Comparison of ENCODE assay signal across 12 cellular contexts in the genomic region with DNA sequence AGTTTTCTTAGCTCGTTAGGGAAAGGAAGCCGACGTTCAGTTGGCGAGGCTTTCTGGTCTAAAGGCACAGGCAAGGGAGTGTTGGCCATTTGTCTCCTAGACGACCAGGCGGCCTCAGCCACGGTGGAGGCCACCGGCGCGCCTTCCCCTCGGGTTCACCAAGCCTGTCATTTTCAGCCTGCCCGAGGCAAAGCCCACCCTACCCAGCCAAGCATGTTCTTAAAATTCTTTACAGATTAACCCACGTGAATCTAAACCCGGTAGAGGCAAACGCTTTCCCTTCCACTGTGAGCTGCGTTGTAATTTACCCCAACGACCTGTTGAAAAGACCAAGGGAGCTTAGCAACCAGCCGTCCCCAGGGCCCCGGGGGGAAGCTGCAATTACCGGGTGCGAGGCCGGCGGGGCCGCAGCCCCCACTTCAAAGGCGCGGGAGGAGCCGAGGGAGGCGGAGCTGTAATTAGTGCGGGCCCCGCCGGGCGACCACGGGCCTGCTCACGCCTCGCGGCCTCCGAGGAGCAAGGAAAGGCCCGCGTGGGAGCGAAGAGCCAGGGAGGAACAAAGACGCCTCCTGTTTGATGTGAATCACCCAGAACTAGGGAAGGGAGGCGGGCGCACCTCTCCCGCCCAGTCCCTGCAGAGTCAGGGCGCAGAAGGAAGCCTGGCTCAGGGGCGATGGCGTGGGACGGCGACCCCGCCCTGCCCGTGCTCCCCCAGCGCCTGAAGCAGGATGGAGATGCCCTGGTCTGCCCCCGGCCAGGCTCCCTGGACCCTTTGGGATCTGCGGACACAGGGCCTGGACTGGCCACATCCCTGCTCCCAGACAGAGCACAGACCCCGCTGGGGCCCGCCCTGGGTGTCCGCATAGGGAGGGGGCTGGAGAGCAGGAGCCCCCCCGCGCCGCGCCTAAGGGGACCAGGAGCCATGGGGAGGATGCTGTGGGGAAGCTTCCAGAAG. TPM values are rescaled to one million over a fixed set of nuclear protein-coding genes. Genes with fewer than 3 reads are reported as not detected.
A peak's percentile ranks its signal among the peaks of the same experiment; 100 is the strongest.
DNase-seq lines count a peak whose midpoint lies in the region; ATAC-seq, FAIRE-seq and TF ChIP-seq lines count a peak whose summit lies in the region.
"Had no signal": no experiment of that assay in that cellular context is flagged by ENCODE, and none has a peak within 500 bp of the region (broad histone marks: within the 10 kb centered on the region; RNA-seq: fewer than 3 reads in every experiment).

No MANE protein-coding gene starts in this region.

- ATAC-seq in CD4-positive, alpha-beta T cell (ENCODE audit: poor library complexity), result peak; percentile 51
- ATAC-seq in GM12878 (no peak), natural killer cell (peak; percentile 37 to 83 (median 46)), GM19324 (IDR thresholded peaks at IDR 0.05; ENCODE audit: low FRiP score, unreplicated experiment) (no peak), HG03442 (IDR thresholded peaks at IDR 0.05; ENCODE audit: unreplicated experiment) (no peak)

- in situ Hi-C loops in GM12878 (cut with MboI), result no loop called here

- peaks cover 10% of the 10 kb centered on the region for H3K4me1 Mint-ChIP-seq in CD4-positive, alpha-beta T cell (ENCODE audit: low read depth)
- peaks cover 10 to 17% of the 10 kb centered on the region in 2 donors for H3K4me1 Mint-ChIP-seq in natural killer cell
- H3K4me1 Mint-ChIP-seq: CD14-positive monocyte had no signal

- H3K27me3 ChIP-seq in CD4-positive, alpha-beta T cell (ENCODE audit: control insufficient read depth, insufficient read depth, low read length), result peaks cover 17% of the 10 kb centered on the region
- peaks cover 2 to 6% of the 10 kb centered on the region in 2 experiments; a peak in 2 of 4 replicates for H3K27me3 ChIP-seq in GM12878 (replicated peaks in 1 of 2; ENCODE audit: control insufficient read depth in 2 of 2, insufficient read depth in 2 of 2, low read length in 1 of 2)

- BruUV-seq in GM12878 (replicated peaks; lab: Mats Ljungman, UMichigan), result no TSS peak

- TF ChIP-seq EP300 in GM12878 (IDR thresholded peaks at IDR 0.05; ENCODE audit: borderline replicate concordance in 1 of 2, control insufficient read depth in 1 of 2, low read depth in 2 of 2, low read length in 2 of 2), result no peak

- TF ChIP-seq POLR2A in GM12878 (IDR thresholded peaks at IDR 0.05; ENCODE audit: low read depth, low read length), result no peak

- TF ChIP-seq CTCF in CD4-positive, alpha-beta T cell (IDR thresholded peaks at IDR 0.05), result no peak
- TF ChIP-seq CTCF in GM12878 (IDR thresholded peaks at IDR 0.05 in 2 of 3, conservative IDR thresholded peaks at IDR 0.05 in 1 of 3; ENCODE audit: control insufficient read depth in 2 of 3, extremely low read depth in 1 of 3, insufficient read depth in 1 of 3, low read depth in 3 of 3, low read length in 3 of 3) (no peak), natural killer cell (IDR thresholded peaks at IDR 0.05) (no peak)

- no peaks in the 10 kb centered on the region for H3K9me3 Mint-ChIP-seq in CD4-positive, alpha-beta T cell
- no peaks in the 10 kb centered on the region for H3K9me3 Mint-ChIP-seq in natural killer cell

- H2AFZ ChIP-seq in GM12878 (ENCODE audit: control insufficient read depth, low read depth, low read length), result no peak overlapping the region

- FAIRE-seq in GM12878 (lab: Jason Lieb, UNC), result no peak
- FAIRE-seq: RCC 7860 had no signal

- H3K36me3 ChIP-seq in GM12878 (ENCODE audit: control insufficient read depth in 2 of 2, insufficient read depth in 2 of 2, low read length in 1 of 2), result no peaks in the 10 kb centered on the region

- SMC1A ChIA-PET in GM12878 (lab: Charles Lee; ENCODE audit: uncharacterized antibody, unreplicated experiment), result no interaction called here

- H3K9ac ChIP-seq in GM12878 (ENCODE audit: control insufficient read depth, insufficient read depth, low read length), result no peak overlapping the region

- WGBS in GM12878 (ENCODE audit: insufficient coverage, insufficient replicate concordance, low lambda C conversion rate, missing lambda C conversion rate), result 31% methylated on average over 61 of the region's 61 CpGs

- no peak overlapping the region for H3K27ac Mint-ChIP-seq in CD4-positive, alpha-beta T cell
- H3K27ac Mint-ChIP-seq in natural killer cell, result no peak overlapping the region
- H3K27ac Mint-ChIP-seq: CD14-positive monocyte had no signal

- peak in 1 of 10 experiments; percentile 8 for DNase-seq in CD4-positive, alpha-beta T cell
- peak; percentile 9 for DNase-seq in MV-4-11 (lab: John Stamatoyannopoulos, UW)
- no peak for DNase-seq in GM12878 (ENCODE audit: low read depth, low spot score)
- no peak for DNase-seq in natural killer cell
- no peak for DNase-seq in GM03348 (ENCODE audit: low spot score)
- DNase-seq in HT-29 (ENCODE audit: low spot score), result no peak

- TF ChIP-seq RAD21 in GM12878 (IDR thresholded peaks at IDR 0.05; ENCODE audit: insufficient read depth, low read depth, low read length), result no peak

- H3K27me3 Mint-ChIP-seq in CD4-positive, alpha-beta T cell, result peaks cover 60% of the 10 kb centered on the region
- peaks cover 44 to 54% of the 10 kb centered on the region in 2 donors for H3K27me3 Mint-ChIP-seq in natural killer cell (ENCODE audit: low read depth in 2 of 2)

- no peaks in the 10 kb centered on the region for H4K20me1 ChIP-seq in GM12878 (ENCODE audit: control insufficient read depth, insufficient read depth)

- no peak overlapping the region for H3K4me3 ChIP-seq in GM12878

- no peak overlapping the region for H3K4me2 ChIP-seq in GM12878 (ENCODE audit: control insufficient read depth, insufficient read depth)

- H3K36me3 Mint-ChIP-seq in CD4-positive, alpha-beta T cell (ENCODE audit: low read depth), result no peaks in the 10 kb centered on the region
- H3K36me3 Mint-ChIP-seq in natural killer cell, result no peaks in the 10 kb centered on the region

- intact Hi-C loops in CD4-positive, alpha-beta T cell (cut with DNase I, micrococcal nuclease), result loop anchor here in 1 of 2 experiments (5.0 kb wide), 1 partner anchor 106 kb away; no protein-coding TSS in a partner anchor
- intact Hi-C loops in GM12878 (cut with micrococcal nuclease; ENCODE audit: unreplicated experiment) (no loop called here), natural killer cell (cut with micrococcal nuclease) (no loop called here)

- no peaks in the 10 kb centered on the region for H3K9me3 ChIP-seq in CD4-positive, alpha-beta T cell (ENCODE audit: control insufficient read depth, low read length)
- no peaks in the 10 kb centered on the region for H3K9me3 ChIP-seq in GM12878 (replicated peaks; ENCODE audit: control insufficient read depth, insufficient read depth, low read length)

- no peaks in the 10 kb centered on the region for H3K79me2 ChIP-seq in GM12878 (ENCODE audit: control insufficient read depth, insufficient read depth, low read length)

- CTCF ChIA-PET in CD4-positive, alpha-beta T cell (lab: Charles Lee), result no interaction called here
- CTCF ChIA-PET in GM12878 (lab: Yijun Ruan, JAX), result interaction anchor here (0.9 to 1.3 kb wide), 2 partner anchors 19 to 46 kb away, joined by 3 to 6 read pairs; no protein-coding TSS in a partner anchor

- H3K27ac ChIP-seq in CD4-positive, alpha-beta T cell (ENCODE audit: low read depth, low read length), result no peak overlapping the region
- no peak overlapping the region for H3K27ac ChIP-seq in GM12878 (ENCODE audit: control insufficient read depth, insufficient read depth)

- POLR2A ChIA-PET in CD4-positive, alpha-beta T cell (lab: Charles Lee), result interaction anchor here (0.8 to 1.4 kb wide), 3 partner anchors 19 to 384 kb away, joined by 3 to 9 read pairs (median 4); a partner anchor contains a TSS
- POLR2A ChIA-PET in GM12878 (lab: Charles Lee), result no interaction called here

- peak overlapping the region; percentile 59 for H3K4me3 Mint-ChIP-seq in CD4-positive, alpha-beta T cell
- H3K4me3 Mint-ChIP-seq in natural killer cell, result peak overlapping the region; percentile 57

- RAD21 ChIA-PET in GM12878 (lab: Charles Lee; ENCODE audit: unreplicated experiment), result no interaction called here

- no peaks in the 10 kb centered on the region for H3K4me1 ChIP-seq in GM12878 (ENCODE audit: control insufficient read depth, insufficient read depth, low read length)

RNA-seq across cellular contexts. Expression of a gene that starts 12.1 kb away (rescaled TPM):
- not detected for total RNA-seq in CD4-positive, alpha-beta T cell
- total RNA-seq in GM12878 (2013; cell fraction: nucleolus; rRNA removed), result not detected in 2 replicates
- total RNA-seq in GM12878 (2014; rRNA removed) (not detected in 2 replicates), GM12878 (2014; rRNA removed; fragmentation: Illumina TruSeq; extraction: Trizol) (not detected in 2 replicates), GM12878 (2021) (not detected in 2 replicates), natural killer cell (not detected)
- not detected for polyA plus RNA-seq in GM12878 (2011; ENCODE audit: low read depth)
- polyA plus RNA-seq in GM12878 (2011; rRNA removed) (not detected in 2 replicates), GM12878 (2014; fragmentation: Illumina TruSeq; extraction: Trizol) (not detected in 2 replicates), GM12878 (2014; fragmentation: Nextera tagmentation; extraction: Ambion mirVana) (not detected), GM12878 (2014; rRNA removed) (not detected in 2 replicates), GM12878 (2016; fragmentation: Nextera tagmentation; extraction: Ambion mirVana) (not detected)
- not detected in 2 replicates for polyA plus RNA-seq in GM12878 (2011; cell fraction: cytosol; rRNA removed)
- not detected in 2 replicates for polyA plus RNA-seq in GM12878 (2011; cell fraction: nucleus; rRNA removed)
- not detected in 2 replicates for polyA plus RNA-seq in GM12878 (2012)
- polyA minus RNA-seq in GM12878 (2011; rRNA and poly(A)+ RNA removed), result not detected in 2 replicates
- not detected in 2 replicates for polyA minus RNA-seq in GM12878 (2011; cell fraction: cytosol; rRNA and poly(A)+ RNA removed)
- not detected in 2 replicates for polyA minus RNA-seq in GM12878 (2011; cell fraction: nucleus; rRNA and poly(A)+ RNA removed)
- not detected in 2 replicates for total RNA-seq in HT-29 (2014; rRNA removed; shearing (Covaris generic))
- total RNA-seq: fibroblast of villous mesenchyme had no signal
- polyA plus RNA-seq: CD14-positive monocyte had no signal

RNA-seq across cellular contexts. Expression of a gene that starts 26.5 kb away (rescaled TPM):
- not detected for total RNA-seq in CD4-positive, alpha-beta T cell
- not detected in 2 replicates for total RNA-seq in GM12878 (2013; cell fraction: nucleolus; rRNA removed)
- total RNA-seq in GM12878 (2014; rRNA removed) (not detected in 2 replicates), GM12878 (2014; rRNA removed; fragmentation: Illumina TruSeq; extraction: Trizol) (not detected in 2 replicates), GM12878 (2021) (not detected in 2 replicates), natural killer cell (not detected)
- not detected for polyA plus RNA-seq in GM12878 (2011; ENCODE audit: low read depth)
- polyA plus RNA-seq in GM12878 (2011; rRNA removed) (not detected in 2 replicates), GM12878 (2014; fragmentation: Illumina TruSeq; extraction: Trizol) (not detected in 2 replicates), GM12878 (2014; fragmentation: Nextera tagmentation; extraction: Ambion mirVana) (not detected), GM12878 (2014; rRNA removed) (not detected in 2 replicates), GM12878 (2016; fragmentation: Nextera tagmentation; extraction: Ambion mirVana) (not detected)
- polyA plus RNA-seq in GM12878 (2011; cell fraction: cytosol; rRNA removed), result not detected in 2 replicates
- polyA plus RNA-seq in GM12878 (2011; cell fraction: nucleus; rRNA removed), result not detected in 2 replicates
- not detected in 2 replicates for polyA plus RNA-seq in GM12878 (2012)
- not detected in 2 replicates for polyA minus RNA-seq in GM12878 (2011; rRNA and poly(A)+ RNA removed)
- not detected in 2 replicates for polyA minus RNA-seq in GM12878 (2011; cell fraction: cytosol; rRNA and poly(A)+ RNA removed)
- not detected in 2 replicates for polyA minus RNA-seq in GM12878 (2011; cell fraction: nucleus; rRNA and poly(A)+ RNA removed)
- total RNA-seq in HT-29 (2014; rRNA removed; shearing (Covaris generic)), result not detected in 2 replicates
- total RNA-seq: fibroblast of villous mesenchyme had no signal
- polyA plus RNA-seq: CD14-positive monocyte, thymus had no signal

RNA-seq across cellular contexts. Expression of a gene that starts 41.5 kb away (rescaled TPM):
- not detected for total RNA-seq in CD4-positive, alpha-beta T cell
- total RNA-seq in GM12878 (2013; cell fraction: nucleolus; rRNA removed), result not detected in 2 replicates
- total RNA-seq in GM12878 (2014; rRNA removed) (not detected in 2 replicates), GM12878 (2014; rRNA removed; fragmentation: Illumina TruSeq; extraction: Trizol) (not detected in 2 replicates), GM12878 (2021) (not detected in 2 replicates), natural killer cell (not detected)
- not detected for polyA plus RNA-seq in GM12878 (2011; ENCODE audit: low read depth)
- polyA plus RNA-seq in GM12878 (2011; rRNA removed) (not detected in 2 replicates), GM12878 (2014; fragmentation: Illumina TruSeq; extraction: Trizol) (not detected in 2 replicates), GM12878 (2014; fragmentation: Nextera tagmentation; extraction: Ambion mirVana) (not detected), GM12878 (2014; rRNA removed) (not detected in 2 replicates), GM12878 (2016; fragmentation: Nextera tagmentation; extraction: Ambion mirVana) (not detected)
- not detected in 2 replicates for polyA plus RNA-seq in GM12878 (2011; cell fraction: cytosol; rRNA removed)
- polyA plus RNA-seq in GM12878 (2011; cell fraction: nucleus; rRNA removed), result not detected in 2 replicates
- polyA plus RNA-seq in GM12878 (2012), result not detected in 2 replicates
- not detected in 2 replicates for polyA minus RNA-seq in GM12878 (2011; rRNA and poly(A)+ RNA removed)
- not detected in 2 replicates for polyA minus RNA-seq in GM12878 (2011; cell fraction: cytosol; rRNA and poly(A)+ RNA removed)
- polyA minus RNA-seq in GM12878 (2011; cell fraction: nucleus; rRNA and poly(A)+ RNA removed), result not detected in 2 replicates
- not detected in 2 replicates for total RNA-seq in HT-29 (2014; rRNA removed; shearing (Covaris generic))
- total RNA-seq: fibroblast of villous mesenchyme had no signal
- polyA plus RNA-seq: CD14-positive monocyte, thymus had no signal

RNA-seq across cellular contexts. Expression of a gene that starts 56.7 kb away (rescaled TPM):
- total RNA-seq in CD4-positive, alpha-beta T cell, result not detected
- total RNA-seq in GM12878 (2013; cell fraction: nucleolus; rRNA removed), result not detected in 2 replicates
- total RNA-seq in GM12878 (2014; rRNA removed) (not detected in 2 replicates), GM12878 (2014; rRNA removed; fragmentation: Illumina TruSeq; extraction: Trizol) (not detected in 2 replicates), GM12878 (2021) (not detected in 2 replicates), natural killer cell (not detected)
- not detected for polyA plus RNA-seq in GM12878 (2011; ENCODE audit: low read depth)
- polyA plus RNA-seq in GM12878 (2011; rRNA removed) (not detected in 2 replicates), GM12878 (2014; fragmentation: Illumina TruSeq; extraction: Trizol) (not detected in 2 replicates), GM12878 (2014; fragmentation: Nextera tagmentation; extraction: Ambion mirVana) (not detected), GM12878 (2014; rRNA removed) (not detected in 2 replicates), GM12878 (2016; fragmentation: Nextera tagmentation; extraction: Ambion mirVana) (not detected)
- polyA plus RNA-seq in GM12878 (2011; cell fraction: cytosol; rRNA removed), result not detected in 2 replicates
- polyA plus RNA-seq in GM12878 (2011; cell fraction: nucleus; rRNA removed), result not detected in 2 replicates
- not detected in 2 replicates for polyA plus RNA-seq in GM12878 (2012)
- not detected in 2 replicates for polyA minus RNA-seq in GM12878 (2011; rRNA and poly(A)+ RNA removed)
- polyA minus RNA-seq in GM12878 (2011; cell fraction: cytosol; rRNA and poly(A)+ RNA removed), result not detected in 2 replicates
- polyA minus RNA-seq in GM12878 (2011; cell fraction: nucleus; rRNA and poly(A)+ RNA removed), result not detected in 2 replicates
- not detected in 2 replicates for total RNA-seq in HT-29 (2014; rRNA removed; shearing (Covaris generic))
- total RNA-seq: fibroblast of villous mesenchyme had no signal
- polyA plus RNA-seq: CD14-positive monocyte, thymus had no signal

Comparison
In these comparisons a context has a peak if more than half of its experiments do, and no peak if none do; other contexts are left out.
1. ATAC-seq: peak in CD4-positive, alpha-beta T cell (single experiment) and natural killer cell (3 of 3); none in GM12878 (single experiment), GM19324 (single experiment) and HG03442 (single experiment).